In genomic region chr14:50667491-50668007, GRCh38 we compare ENCODE assay signal across 8 cellular contexts. TPM values are rescaled to one million over a fixed set of nuclear protein-coding genes. Genes with fewer than 3 reads are reported as not detected.
DNase-seq lines count a peak whose midpoint lies in the region; ATAC-seq, FAIRE-seq and TF ChIP-seq lines count a peak whose summit lies in the region.

No MANE protein-coding gene starts in this region.

- H3K27ac ChIP-seq in RWPE1 (peak overlapping the region; percentile 95), cingulate gyrus (ENCODE audit: low read depth, low read length) (peak overlapping the region; percentile 89)

- H3K36me3 ChIP-seq in mucosa of descending colon (ENCODE audit: low read depth): no peaks in the 10 kb centered on the region

- peak overlapping the region; percentile 66 for H3K4me3 ChIP-seq in mucosa of descending colon

- ATAC-seq in GM18517 (IDR thresholded peaks at IDR 0.05; ENCODE audit: unreplicated experiment) (peak; percentile 44), HG03025 (IDR thresholded peaks at IDR 0.05; ENCODE audit: low FRiP score, unreplicated experiment) (peak; percentile 42), mucosa of descending colon (peak; percentile 71)

- CTCF ChIA-PET in RWPE1 (lab: Yijun Ruan, JAX): interaction anchor here (0.6 kb wide), 1 partner anchor 1993 kb away, joined by 3 read pairs; no protein-coding TSS in a partner anchor

- no peak for FAIRE-seq in D721Med (lab: Jason Lieb, UNC)

- no peak for TF ChIP-seq CTCF in RWPE1 (conservative IDR thresholded peaks at IDR 0.05; ENCODE audit: low read depth)
- TF ChIP-seq CTCF in mucosa of descending colon (IDR thresholded peaks at IDR 0.05): no peak
- no peak for TF ChIP-seq CTCF in D721Med (IDR thresholded peaks at IDR 0.05; ENCODE audit: insufficient read depth, missing control alignments)

- POLR2A ChIA-PET in RWPE1 (lab: Yijun Ruan, JAX; ENCODE audit: low non-redundant PET): interaction anchor here (1.0 kb wide), 1 partner anchor 10 kb away, joined by 3 read pairs; no protein-coding TSS in a partner anchor

- no peaks in the 10 kb centered on the region for H3K4me1 ChIP-seq in mucosa of descending colon (ENCODE audit: low read depth)

- DNase-seq in Ammon's horn (ENCODE audit: low spot score): peak; percentile 7
- no peak for DNase-seq in RWPE1 (ENCODE audit: low spot score)
- peak; percentile 58 to 72 (median 72) for DNase-seq in mucosa of descending colon
- no peak for DNase-seq in SKM-1 (lab: John Stamatoyannopoulos, UW; ENCODE audit: unreplicated experiment)
- no peak for DNase-seq in D721Med (ENCODE audit: insufficient read length, low spot score)

- H3K9me3 ChIP-seq in mucosa of descending colon: no peaks in the 10 kb centered on the region

- intact Hi-C loops in mucosa of descending colon (cut with DNase I, micrococcal nuclease): no loop called here

RNA-seq across cellular contexts. Expression of gene SAV1, which starts 0.6 kb away (rescaled TPM):
- total RNA-seq in mucosa of descending colon: 10 to 100 TPM; 17.0 to 29.0 (median 18.0) TPM

Comparison
In these comparisons a context has a peak if more than half of its experiments do, and no peak if none do; other contexts are left out.
1. DNase-seq: peak in Ammon's horn (single experiment) and mucosa of descending colon (3 of 3); none in RWPE1 (single experiment), SKM-1 (single experiment) and D721Med (single experiment).
2. Peak in every context shown above with its lines, with median percentiles within 50 percentile points of each other: ATAC-seq.